Comparison of ENCODE assay signal across 26 cellular contexts in genomic region chr17:29557717-29558116, GRCh38. TPM values are rescaled to one million over a fixed set of nuclear protein-coding genes. Genes with fewer than 3 reads are reported as not detected.
A peak's percentile ranks its signal among the peaks of the same experiment; 100 is the strongest.
DNase-seq lines count a peak whose midpoint lies in the region; ATAC-seq, FAIRE-seq and TF ChIP-seq lines count a peak whose summit lies in the region.
"Had no signal": no experiment of that assay in that cellular context is flagged by ENCODE, and none has a peak within 500 bp of the region (broad histone marks: within the 10 kb centered on the region; RNA-seq: fewer than 3 reads in every experiment).

No MANE protein-coding gene starts in this region.

- no TSS peak for BruUV-seq in HepG2 (replicated peaks; lab: Mats Ljungman, UMichigan)

- H3K36me3 ChIP-seq in HepG2 (replicated peaks in 1 of 2; ENCODE audit: control insufficient read depth in 1 of 2, insufficient read depth in 2 of 2, low read length in 2 of 2) (no peaks in the 10 kb centered on the region; a peak in 1 of 5 replicates), right lobe of liver (peaks cover 0 to 16% (median 8%) of the 10 kb centered on the region in 4 donors)
- H3K36me3 ChIP-seq: right atrium auricular region had no signal

- FAIRE-seq in HepG2 (lab: Jason Lieb, UNC) = no peak
- FAIRE-seq: pancreas, TTC549 had no signal

- no peaks in the 10 kb centered on the region for H3K79me2 ChIP-seq in HepG2 (ENCODE audit: insufficient read depth, low read length)

- H3K9me3 Mint-ChIP-seq in memory B cell = no peaks in the 10 kb centered on the region
- H3K9me3 Mint-ChIP-seq: mesothelial cell of epicardium, nephron had no signal

- CTCF ChIA-PET in HepG2 (lab: Yijun Ruan, JAX; ENCODE audit: low intra/inter-chr PET ratio, low total read pairs) = no interaction called here

- H3K4me2 ChIP-seq in HepG2 (ENCODE audit: low read depth, low read length) = no peak overlapping the region

- H2AFZ ChIP-seq in HepG2 (ENCODE audit: low read length) = no peak overlapping the region

- TF ChIP-seq RAD21 in HepG2 (CRISPR knock-in tag; IDR thresholded peaks at IDR 0.05) = no peak

- no peaks in the 10 kb centered on the region for H3K27me3 Mint-ChIP-seq in memory B cell

- H3K9me3 ChIP-seq in HepG2 (ENCODE audit: low read length) (no peaks in the 10 kb centered on the region), right lobe of liver (no peaks in the 10 kb centered on the region), right cardiac atrium (ENCODE audit: control insufficient read depth, low read length) (no peaks in the 10 kb centered on the region)
- H3K9me3 ChIP-seq: ascending aorta, HAP-1, heart left ventricle, pancreas, right atrium auricular region, vagina had no signal

- TF ChIP-seq EP300 in HepG2 (IDR thresholded peaks at IDR 0.05; ENCODE audit: low read depth in 2 of 2, low read length in 2 of 2) (no peak), HepG2 (CRISPR knock-in tag; IDR thresholded peaks at IDR 0.05; ENCODE audit: borderline replicate concordance) (no peak)

- TF ChIP-seq CTCF in HepG2 (CRISPR knock-in tag; IDR thresholded peaks at IDR 0.05) (no peak), right lobe of liver (IDR thresholded peaks at IDR 0.05) (no peak)

- no peak overlapping the region for H3K9ac ChIP-seq in HepG2 (ENCODE audit: insufficient read depth, low read depth, low read length)

- peaks cover 43% of the 10 kb centered on the region for H3K4me1 Mint-ChIP-seq in memory B cell

- TF ChIP-seq POLR2A in HepG2 (IDR thresholded peaks at IDR 0.05; ENCODE audit: insufficient read depth in 1 of 2, low read depth in 2 of 2, low read length in 2 of 2) (no peak), right lobe of liver (IDR thresholded peaks at IDR 0.05) (no peak)

- H3K27ac Mint-ChIP-seq in memory B cell = no peak overlapping the region
- H3K27ac Mint-ChIP-seq: mesothelial cell of epicardium, nephron had no signal

- POLR2A ChIA-PET in HepG2 (lab: Yijun Ruan, JAX) = no interaction called here

- intact Hi-C loops in HepG2 (cut with micrococcal nuclease; ENCODE audit: unreplicated experiment) = no loop called here
- intact Hi-C loops in right lobe of liver (cut with DNase I) = no loop called here
- intact Hi-C loops in right cardiac atrium (cut with DNase I) = no loop called here

- H3K27me3 ChIP-seq in HepG2 (ENCODE audit: control insufficient read depth in 1 of 2, insufficient read depth in 2 of 2, low read length in 2 of 2) (peaks cover 0 to 10% of the 10 kb centered on the region in 2 experiments; a peak in 2 of 5 replicates), right lobe of liver (no peaks in the 10 kb centered on the region), right cardiac atrium (ENCODE audit: control insufficient read depth, insufficient read depth) (no peaks in the 10 kb centered on the region)
- H3K27me3 ChIP-seq: ascending aorta, heart left ventricle, pancreas, right atrium auricular region, vagina had no signal

- H3K4me3 Mint-ChIP-seq in memory B cell = peak overlapping the region; percentile 15
- H3K4me3 Mint-ChIP-seq: mesothelial cell of epicardium, nephron had no signal

- H3K4me1 ChIP-seq in HepG2 (ENCODE audit: insufficient read depth, low read length) (peaks cover 39% of the 10 kb centered on the region), right lobe of liver (peaks cover 0 to 48% (median 14%) of the 10 kb centered on the region in 4 donors), right cardiac atrium (ENCODE audit: control insufficient read depth, insufficient read depth, low read length) (peaks cover 5% of the 10 kb centered on the region)
- H3K4me1 ChIP-seq: ascending aorta, HAP-1, vagina had no signal

- no peak overlapping the region for H3K27ac ChIP-seq in HepG2 (ENCODE audit: extremely low read length, insufficient read depth, low read length)
- no peak overlapping the region for H3K27ac ChIP-seq in right lobe of liver
- H3K27ac ChIP-seq in right cardiac atrium (ENCODE audit: low read length) = no peak overlapping the region
- H3K27ac ChIP-seq: ascending aorta, epithelial cell of prostate, heart left ventricle, pancreas, right atrium auricular region, vagina had no signal

- no peak for DNase-seq in HepG2 (ENCODE audit: low spot score)
- no peak for DNase-seq in right lobe of liver
- DNase-seq in MV-4-11 (lab: John Stamatoyannopoulos, UW) = peak; percentile 11
- DNase-seq in memory B cell (ENCODE audit: low spot score in 2 of 2) = no peak
- no peak for DNase-seq in right cardiac atrium
- no peak for DNase-seq in NCI-H2107 treated with DMSO at 0.1 percent for 48 hours (lab: John Stamatoyannopoulos, UW; ENCODE audit: unreplicated experiment)
- DNase-seq: activated CD4-positive, alpha-beta T cell treated with anti-CD3 and anti-CD28 coated beads for 1 hour; activated CD8-positive, alpha-beta memory T cell treated with anti-CD3 and anti-CD28 coated beads, Interleukin-2, amount 50 U/mL, for 48 hours; activated naive CD4-positive, alpha-beta T cell; caudate nucleus; GF-D8; heart left ventricle; Karpas-422; NCI-H1092; NCI-H1930 had no signal

- H4K20me1 ChIP-seq in HepG2 (ENCODE audit: insufficient read depth, low read length) = 0 out of 2 replicates have a peak, but pooled peaks cover 2% of the 10 kb centered on the region

- H3K36me3 Mint-ChIP-seq in memory B cell = peaks cover 3% of the 10 kb centered on the region

- H3K4me3 ChIP-seq in HepG2 (replicated peaks in 1 of 3; ENCODE audit: insufficient read depth in 1 of 3, low read depth in 2 of 3, low read length in 3 of 3) (no peak overlapping the region), right lobe of liver (no peak overlapping the region), right cardiac atrium (ENCODE audit: low read length) (no peak overlapping the region)
- H3K4me3 ChIP-seq: ascending aorta, HAP-1, heart left ventricle, pancreas, right atrium auricular region, vagina had no signal

- no peak for ATAC-seq in HepG2
- no peak for ATAC-seq in right lobe of liver
- ATAC-seq in memory B cell (ENCODE audit: low read depth) = peak; percentile 28
- no peak for ATAC-seq in right cardiac atrium
- no peak for ATAC-seq in HG03460 (IDR thresholded peaks at IDR 0.05; ENCODE audit: unreplicated experiment)
- ATAC-seq: heart left ventricle, Panc1 had no signal

- in situ Hi-C loops in HepG2 (cut with HindIII; ENCODE audit: extremely low pct_ligation_motif_present, low pct_unique_long_range_greater_than_20kb) = no loop called here

RNA-seq across cellular contexts. Expression of gene ABHD15, which starts 9.1 kb away (rescaled TPM):
- total RNA-seq in HepG2 (2016; rRNA removed; fragmentation: Illumina TruSeq; extraction: Trizol) (4.8 and 7.7 TPM in 2 replicates), right lobe of liver (10 to 100 TPM in 5 of 6 experiments, 1 to 10 TPM in 1; 7.8 to 27.1 (median 13.7) TPM), right cardiac atrium (1 to 10 TPM; 6.6 to 7.5 (median 7.3) TPM)
- total RNA-seq in HepG2 (2016; cell fraction: cytosol; rRNA removed; fragmentation: Illumina TruSeq; extraction: Trizol; ENCODE audit: low read depth) = 0.44 and 0.91 TPM in 2 replicates
- total RNA-seq in HepG2 (2016; cell fraction: insoluble cytoplasmic fraction; rRNA removed; fragmentation: Illumina TruSeq; extraction: Trizol) = 5.0 and 7.3 TPM in 2 replicates
- total RNA-seq in HepG2 (2016; cell fraction: membrane; rRNA removed; fragmentation: Illumina TruSeq; extraction: Trizol) = 3.2 and 3.6 TPM in 2 replicates
- total RNA-seq in HepG2 (2016; cell fraction: nucleus; rRNA removed; fragmentation: Illumina TruSeq; extraction: Trizol) = 6.6 and 6.7 TPM in 2 replicates
- polyA plus RNA-seq in HepG2 (2011; rRNA removed) (2.4 and 2.9 TPM in 2 replicates), right cardiac atrium (5.2 TPM)
- polyA plus RNA-seq in HepG2 (2011; cell fraction: cytosol; rRNA removed) = 2.6 and 2.7 TPM in 2 replicates
- polyA plus RNA-seq in HepG2 (2011; cell fraction: nucleus; rRNA removed) = 2.3 and 2.7 TPM in 2 replicates
- polyA plus RNA-seq in HepG2 (2012) = 2.3 and 2.8 TPM in 2 replicates
- 0.60 and 0.61 TPM in 2 replicates for polyA plus RNA-seq in HepG2 (2016; cell fraction: cytosol; fragmentation: Illumina TruSeq; extraction: Trizol; ENCODE audit: low read depth)
- 4.7 and 5.2 TPM in 2 replicates for polyA plus RNA-seq in HepG2 (2016; cell fraction: insoluble cytoplasmic fraction; fragmentation: Illumina TruSeq; extraction: Trizol; ENCODE audit: low read depth)
- polyA plus RNA-seq in HepG2 (2016; cell fraction: membrane; fragmentation: Illumina TruSeq; extraction: Trizol; ENCODE audit: low read depth) = 1.9 and 2.1 TPM in 2 replicates
- 8.6 and 9.0 TPM in 2 replicates for polyA plus RNA-seq in HepG2 (2016; cell fraction: nucleus; fragmentation: Illumina TruSeq; extraction: Trizol; ENCODE audit: insufficient read depth, low read depth)
- polyA minus RNA-seq in HepG2 (2011; rRNA and poly(A)+ RNA removed; ENCODE audit: low replicate concordance) = 9.2 and 15.6 TPM in 2 replicates
- 2.6 and 3.4 TPM in 2 replicates for polyA minus RNA-seq in HepG2 (2011; cell fraction: cytosol; rRNA and poly(A)+ RNA removed)
- 3.6 and 5.5 TPM in 2 replicates for polyA minus RNA-seq in HepG2 (2011; cell fraction: nucleus; rRNA and poly(A)+ RNA removed)

RNA-seq across cellular contexts. Expression of gene TP53I13, which starts 10.8 kb away (rescaled TPM):
- total RNA-seq in HepG2 (2016; rRNA removed; fragmentation: Illumina TruSeq; extraction: Trizol) (9.9 and 25.7 TPM in 2 replicates), right lobe of liver (10 to 100 TPM; 16.8 to 52.4 (median 38.4) TPM), right cardiac atrium (10 to 100 TPM; 30.6 to 45.3 (median 38.3) TPM)
- 17.6 and 23.7 TPM in 2 replicates for total RNA-seq in HepG2 (2016; cell fraction: cytosol; rRNA removed; fragmentation: Illumina TruSeq; extraction: Trizol; ENCODE audit: low read depth)
- total RNA-seq in HepG2 (2016; cell fraction: insoluble cytoplasmic fraction; rRNA removed; fragmentation: Illumina TruSeq; extraction: Trizol) = 9.5 and 27.0 TPM in 2 replicates
- total RNA-seq in HepG2 (2016; cell fraction: membrane; rRNA removed; fragmentation: Illumina TruSeq; extraction: Trizol) = 15.6 and 16.0 TPM in 2 replicates
- total RNA-seq in HepG2 (2016; cell fraction: nucleus; rRNA removed; fragmentation: Illumina TruSeq; extraction: Trizol) = 23.1 and 26.1 TPM in 2 replicates
- polyA plus RNA-seq in HepG2 (2011; rRNA removed) (16.9 and 29.2 TPM in 2 replicates), right cardiac atrium (53.0 TPM)
- polyA plus RNA-seq in HepG2 (2011; cell fraction: cytosol; rRNA removed) = 15.5 and 31.8 TPM in 2 replicates
- 136 and 174 TPM in 2 replicates for polyA plus RNA-seq in HepG2 (2011; cell fraction: nucleus; rRNA removed)
- 12.7 and 18.1 TPM in 2 replicates for polyA plus RNA-seq in HepG2 (2012)
- 9.2 and 10.2 TPM in 2 replicates for polyA plus RNA-seq in HepG2 (2016; cell fraction: cytosol; fragmentation: Illumina TruSeq; extraction: Trizol; ENCODE audit: low read depth)
- polyA plus RNA-seq in HepG2 (2016; cell fraction: insoluble cytoplasmic fraction; fragmentation: Illumina TruSeq; extraction: Trizol; ENCODE audit: low read depth) = 8.5 and 9.5 TPM in 2 replicates
- polyA plus RNA-seq in HepG2 (2016; cell fraction: membrane; fragmentation: Illumina TruSeq; extraction: Trizol; ENCODE audit: low read depth) = 10.4 and 10.9 TPM in 2 replicates
- polyA plus RNA-seq in HepG2 (2016; cell fraction: nucleus; fragmentation: Illumina TruSeq; extraction: Trizol; ENCODE audit: insufficient read depth, low read depth) = 51.8 and 59.8 TPM in 2 replicates
- 25.1 and 43.5 TPM in 2 replicates for polyA minus RNA-seq in HepG2 (2011; rRNA and poly(A)+ RNA removed; ENCODE audit: low replicate concordance)
- 18.8 and 20.0 TPM in 2 replicates for polyA minus RNA-seq in HepG2 (2011; cell fraction: cytosol; rRNA and poly(A)+ RNA removed)
- 16.1 and 22.5 TPM in 2 replicates for polyA minus RNA-seq in HepG2 (2011; cell fraction: nucleus; rRNA and poly(A)+ RNA removed)

RNA-seq across cellular contexts. Expression of gene GIT1, which starts 31.7 kb away (rescaled TPM):
- total RNA-seq in HepG2 (2016; rRNA removed; fragmentation: Illumina TruSeq; extraction: Trizol) (12.9 and 14.2 TPM in 2 replicates), right lobe of liver (10 to 100 TPM in 2 of 6 experiments, 1 to 10 TPM in 4; 7.1 to 15.9 (median 8.7) TPM), right cardiac atrium (10 to 100 TPM; 31.4 to 37.8 (median 34.8) TPM)
- 6.7 and 9.1 TPM in 2 replicates for total RNA-seq in HepG2 (2016; cell fraction: cytosol; rRNA removed; fragmentation: Illumina TruSeq; extraction: Trizol; ENCODE audit: low read depth)
- total RNA-seq in HepG2 (2016; cell fraction: insoluble cytoplasmic fraction; rRNA removed; fragmentation: Illumina TruSeq; extraction: Trizol) = 11.3 and 13.5 TPM in 2 replicates
- total RNA-seq in HepG2 (2016; cell fraction: membrane; rRNA removed; fragmentation: Illumina TruSeq; extraction: Trizol) = 23.5 and 27.1 TPM in 2 replicates
- total RNA-seq in HepG2 (2016; cell fraction: nucleus; rRNA removed; fragmentation: Illumina TruSeq; extraction: Trizol) = 11.7 and 17.3 TPM in 2 replicates
- polyA plus RNA-seq in HepG2 (2011; rRNA removed) (30.8 and 31.5 TPM in 2 replicates), right cardiac atrium (25.5 TPM)
- 17.1 and 24.2 TPM in 2 replicates for polyA plus RNA-seq in HepG2 (2011; cell fraction: cytosol; rRNA removed)
- 56.8 and 69.2 TPM in 2 replicates for polyA plus RNA-seq in HepG2 (2011; cell fraction: nucleus; rRNA removed)
- polyA plus RNA-seq in HepG2 (2012) = 15.9 and 22.4 TPM in 2 replicates
- polyA plus RNA-seq in HepG2 (2016; cell fraction: cytosol; fragmentation: Illumina TruSeq; extraction: Trizol; ENCODE audit: low read depth) = 12.0 and 13.0 TPM in 2 replicates
- 17.0 and 22.9 TPM in 2 replicates for polyA plus RNA-seq in HepG2 (2016; cell fraction: insoluble cytoplasmic fraction; fragmentation: Illumina TruSeq; extraction: Trizol; ENCODE audit: low read depth)
- 26.3 and 34.9 TPM in 2 replicates for polyA plus RNA-seq in HepG2 (2016; cell fraction: membrane; fragmentation: Illumina TruSeq; extraction: Trizol; ENCODE audit: low read depth)
- 31.9 and 33.9 TPM in 2 replicates for polyA plus RNA-seq in HepG2 (2016; cell fraction: nucleus; fragmentation: Illumina TruSeq; extraction: Trizol; ENCODE audit: insufficient read depth, low read depth)
- 51.4 and 110 TPM in 2 replicates for polyA minus RNA-seq in HepG2 (2011; rRNA and poly(A)+ RNA removed; ENCODE audit: low replicate concordance)
- polyA minus RNA-seq in HepG2 (2011; cell fraction: cytosol; rRNA and poly(A)+ RNA removed) = 17.5 and 20.2 TPM in 2 replicates
- 22.8 and 25.5 TPM in 2 replicates for polyA minus RNA-seq in HepG2 (2011; cell fraction: nucleus; rRNA and poly(A)+ RNA removed)

RNA-seq across cellular contexts. Expression of gene ANKRD13B, which starts 35.2 kb away (rescaled TPM):
- total RNA-seq in HepG2 (2016; rRNA removed; fragmentation: Illumina TruSeq; extraction: Trizol) (1.6 and 1.7 TPM in 2 replicates), right lobe of liver (1 to 10 TPM in 1 of 6 experiments, under 1 TPM in 5; 0.37 to 1.6 (median 0.88) TPM), right cardiac atrium (10 to 100 TPM in 1 of 4 donors, 1 to 10 TPM in 3; 5.4 to 11.0 (median 7.4) TPM)
- 0.71 and 0.79 TPM in 2 replicates for total RNA-seq in HepG2 (2016; cell fraction: cytosol; rRNA removed; fragmentation: Illumina TruSeq; extraction: Trizol; ENCODE audit: low read depth)
- total RNA-seq in HepG2 (2016; cell fraction: insoluble cytoplasmic fraction; rRNA removed; fragmentation: Illumina TruSeq; extraction: Trizol) = 0.76 and 1.6 TPM in 2 replicates
- total RNA-seq in HepG2 (2016; cell fraction: membrane; rRNA removed; fragmentation: Illumina TruSeq; extraction: Trizol) = 1.5 and 1.9 TPM in 2 replicates
- 2.0 and 2.4 TPM in 2 replicates for total RNA-seq in HepG2 (2016; cell fraction: nucleus; rRNA removed; fragmentation: Illumina TruSeq; extraction: Trizol)
- polyA plus RNA-seq in HepG2 (2011; rRNA removed) (1.8 and 2.2 TPM in 2 replicates), right cardiac atrium (5.0 TPM)
- polyA plus RNA-seq in HepG2 (2011; cell fraction: cytosol; rRNA removed) = 0.83 and 1.4 TPM in 2 replicates
- polyA plus RNA-seq in HepG2 (2011; cell fraction: nucleus; rRNA removed) = 9.9 and 14.7 TPM in 2 replicates
- polyA plus RNA-seq in HepG2 (2012) = 1.2 and 2.1 TPM in 2 replicates
- polyA plus RNA-seq in HepG2 (2016; cell fraction: cytosol; fragmentation: Illumina TruSeq; extraction: Trizol; ENCODE audit: low read depth) = 0.67 and 0.84 TPM in 2 replicates
- polyA plus RNA-seq in HepG2 (2016; cell fraction: insoluble cytoplasmic fraction; fragmentation: Illumina TruSeq; extraction: Trizol; ENCODE audit: low read depth) = 1.7 and 2.2 TPM in 2 replicates
- polyA plus RNA-seq in HepG2 (2016; cell fraction: membrane; fragmentation: Illumina TruSeq; extraction: Trizol; ENCODE audit: low read depth) = 1.7 and 1.9 TPM in 2 replicates
- polyA plus RNA-seq in HepG2 (2016; cell fraction: nucleus; fragmentation: Illumina TruSeq; extraction: Trizol; ENCODE audit: insufficient read depth, low read depth) = 6.1 and 8.4 TPM in 2 replicates
- polyA minus RNA-seq in HepG2 (2011; rRNA and poly(A)+ RNA removed; ENCODE audit: low replicate concordance) = 3.0 and 21.2 TPM in 2 replicates
- polyA minus RNA-seq in HepG2 (2011; cell fraction: cytosol; rRNA and poly(A)+ RNA removed) = 1.5 and 1.8 TPM in 2 replicates
- polyA minus RNA-seq in HepG2 (2011; cell fraction: nucleus; rRNA and poly(A)+ RNA removed) = 0.75 and 1.8 TPM in 2 replicates
